ENCODE assay signal across 17 cellular contexts in the genomic region with DNA sequence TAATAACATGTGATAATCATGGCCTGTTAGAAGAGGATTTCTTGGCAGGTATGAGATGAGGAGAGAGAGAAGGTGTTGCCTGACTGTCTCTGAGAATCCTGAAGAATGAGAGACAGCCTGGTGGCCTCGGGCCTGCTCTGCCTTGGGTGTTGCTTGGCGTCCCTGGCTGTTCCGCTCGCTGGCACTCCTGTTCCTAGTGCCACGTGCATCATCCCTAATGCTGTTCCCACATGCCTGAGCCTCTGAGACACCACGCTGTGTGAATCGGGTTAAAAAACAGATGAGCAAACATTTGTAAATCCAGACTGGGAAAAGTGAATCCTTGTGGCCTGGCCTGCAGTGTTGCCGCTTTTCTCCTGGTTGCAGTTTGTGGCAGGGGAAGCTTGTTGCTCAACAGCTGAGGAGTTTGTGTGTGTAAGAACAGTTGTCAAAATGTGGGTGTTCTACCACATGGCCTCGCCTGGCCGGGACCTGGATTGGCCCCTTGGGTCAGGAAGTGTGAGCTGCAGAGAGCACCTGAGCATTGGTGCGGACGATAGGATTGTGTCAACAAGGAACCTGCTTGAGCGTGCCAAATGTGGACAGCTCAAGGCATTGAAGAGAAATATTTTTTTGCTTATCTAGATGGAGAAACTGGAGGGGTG. TPM values are rescaled to one million over a fixed set of nuclear protein-coding genes. Genes with fewer than 3 reads are reported as not detected.
DNase-seq lines count a peak whose midpoint lies in the region; ATAC-seq and TF ChIP-seq lines count a peak whose summit lies in the region.
"Had no signal": no experiment of that assay in that cellular context is flagged by ENCODE, and none has a peak within 500 bp of the region (broad histone marks: within the 10 kb centered on the region; RNA-seq: fewer than 3 reads in every experiment).

No MANE protein-coding gene starts in this region.

- TF ChIP-seq POLR2A in stomach (IDR thresholded peaks at IDR 0.05), result no peak

- H3K27me3 ChIP-seq in stomach, result no peaks in the 10 kb centered on the region
- H3K27me3 ChIP-seq: gastroesophageal sphincter, tibial artery had no signal

- H3K27ac ChIP-seq in coronary artery (no peak overlapping the region), stomach (peak overlapping the region in 2 of 5 donors; percentile 7 to 34)
- H3K27ac ChIP-seq: gastroesophageal sphincter, tibial artery had no signal

- H3K4me3 ChIP-seq in coronary artery, result no peak overlapping the region
- no peak overlapping the region for H3K4me3 ChIP-seq in stomach
- H3K4me3 ChIP-seq: gastroesophageal sphincter, tibial artery had no signal

- intact Hi-C loops in stomach (cut with DNase I; ENCODE audit: low total_unique reads), result no loop called here

- H3K4me1 ChIP-seq in stomach, result peaks cover 13 to 39% (median 30%) of the 10 kb centered on the region in 4 donors
- H3K4me1 ChIP-seq: gastroesophageal sphincter had no signal

- peak; percentile 46 for DNase-seq in activated effector memory CD4-positive, alpha-beta T cell treated with anti-CD3 and anti-CD28 coated beads, Interleukin-2, amount 50 U/mL, for 16 hours
- DNase-seq in activated effector memory CD4-positive, alpha-beta T cell treated with Interleukin-2 at 50 U/mL for 16 hours, result no peak
- DNase-seq in coronary artery (ENCODE audit: low spot score) (peak; percentile 47), left lobe of liver (ENCODE audit: low spot score) (no peak), stomach (peak; percentile 59), NCI-H1417 treated with DMSO at 0.1 percent for 48 hours (lab: John Stamatoyannopoulos, UW) (no peak), DMS114 treated with DMSO at 0.1 percent for 48 hours (lab: John Stamatoyannopoulos, UW; ENCODE audit: unreplicated experiment) (no peak), occipital lobe (lab: John Stamatoyannopoulos, UW) (no peak)
- DNase-seq: activated CD4-positive, alpha-beta T cell treated with anti-CD3 and anti-CD28 coated beads, Interleukin-2, amount 10 ng/mL, durations not matched to agents 24 days and 14 days; activated naive CD4-positive, alpha-beta T cell treated with anti-CD3 and anti-CD28 coated beads for 36 hours; NCI-H1105; NCI-H2171; nephron progenitor cell; tibial artery had no signal

- peaks cover 44 to 77% (median 71%) of the 10 kb centered on the region in 4 donors for H3K36me3 ChIP-seq in stomach

- TF ChIP-seq CTCF in coronary artery (IDR thresholded peaks at IDR 0.05), result no peak
- no peak for TF ChIP-seq CTCF in stomach (IDR thresholded peaks at IDR 0.05)

- peak; percentile 71 for ATAC-seq in left lobe of liver
- ATAC-seq: gastroesophageal sphincter; SK-N-SH treated with all-trans-retinoic acid at 6 μM for 48 hours; stimulated activated memory B cell treated with anti-CD40 and anti-IgM and Interleukin-4, amounts not matched to agents 10 μg/mL and 1 μg/mL and 100 μg/mL, for 72 hours had no signal

- no peak for TF ChIP-seq EP300 in stomach (IDR thresholded peaks at IDR 0.05)

- no peaks in the 10 kb centered on the region for H3K9me3 ChIP-seq in stomach
- H3K9me3 ChIP-seq: gastroesophageal sphincter, tibial artery had no signal

- WGBS in stomach, 5 donors, result 42 to 69% (median 58%) methylated on average over 13 of the region's 13 CpGs

RNA-seq across cellular contexts. Expression of gene UBN1, which starts 22.0 kb away (rescaled TPM):
- total RNA-seq in left lobe of liver, result 18.9 TPM
- total RNA-seq in stomach, result 100 to 1,000 TPM in 1 of 5 donors, 10 to 100 TPM in 4; 34.0 to 319 (median 51.3) TPM
- 1 to 10 TPM; 5.4 to 9.3 (median 7.8) TPM for polyA plus RNA-seq in stomach
- total RNA-seq in occipital lobe, result 13.9 TPM

RNA-seq across cellular contexts. Expression of gene GLYR1, which starts 22.2 kb away (rescaled TPM):
- 47.1 TPM for total RNA-seq in left lobe of liver
- total RNA-seq in stomach, result 100 to 1,000 TPM in 2 of 5 donors, 10 to 100 TPM in 3; 46.9 to 187 (median 83.2) TPM
- 10 to 100 TPM; 29.3 to 46.0 (median 36.5) TPM for polyA plus RNA-seq in stomach
- 70.2 TPM for total RNA-seq in occipital lobe

Comparison
In these comparisons a context has a peak if more than half of its experiments do, and no peak if none do; other contexts are left out.
1. DNase-seq: peak in activated effector memory CD4-positive, alpha-beta T cell treated with anti-CD3 and anti-CD28 coated beads, Interleukin-2, amount 50 U/mL, for 16 hours (single experiment), coronary artery (single experiment) and stomach (single experiment); none in activated effector memory CD4-positive, alpha-beta T cell treated with Interleukin-2 at 50 U/mL for 16 hours (single experiment), left lobe of liver (single experiment), NCI-H1417 treated with DMSO at 0.1 percent for 48 hours (single experiment), DMS114 treated with DMSO at 0.1 percent for 48 hours (single experiment) and occipital lobe (single experiment).